In the genomic region with DNA sequence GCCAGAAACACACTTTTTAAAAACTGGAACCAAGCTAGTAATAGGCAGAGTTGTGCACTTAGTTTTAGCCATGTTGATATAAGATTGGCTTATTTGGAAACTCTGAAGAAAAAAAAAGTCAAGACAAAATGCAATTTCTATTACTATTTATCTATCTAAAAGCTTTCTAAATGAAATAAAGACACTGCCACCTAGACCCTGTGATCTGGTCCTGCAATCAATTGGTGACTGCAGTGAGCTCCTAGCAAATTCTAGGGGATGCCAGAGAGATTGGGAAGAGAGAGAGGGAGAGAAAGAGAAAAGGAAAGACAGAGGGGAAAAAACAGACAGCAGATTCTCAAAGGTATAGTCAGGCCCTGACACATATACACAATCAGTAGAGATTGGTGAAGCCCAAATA, we compare ENCODE assay signal across 26 cellular contexts. TPM values are rescaled to one million over a fixed set of nuclear protein-coding genes. Genes with fewer than 3 reads are reported as not detected.
"Had no signal": no experiment of that assay in that cellular context is flagged by ENCODE, and none has a peak within 500 bp of the region (broad histone marks: within the 10 kb centered on the region; RNA-seq: fewer than 3 reads in every experiment).

No MANE protein-coding gene starts in this region.

- H3K27ac ChIP-seq: neutrophil, pancreas, stomach, thyroid gland had no signal

- ATAC-seq: effector memory CD8-positive, alpha-beta T cell; left colon; left ventricle myocardium superior; natural killer cell; pancreas; sciatic nerve had no signal

- H3K4me3 ChIP-seq: lung, pancreas, smooth muscle cell, stomach, thyroid gland had no signal

- H3K27me3 ChIP-seq: neutrophil, pancreas, stomach, thyroid gland had no signal

- H3K27ac Mint-ChIP-seq: effector memory CD8-positive, alpha-beta T cell; immature natural killer cell; memory B cell; natural killer cell; type B pancreatic cell had no signal

- H3K36me3 ChIP-seq: neutrophil, pancreas, stomach, thyroid gland had no signal

- DNase-seq: cortex of kidney; effector memory CD8-positive, alpha-beta T cell; hypothalamus; immature natural killer cell; islet precursor cell; kidney glomerular epithelial cell; left colon; left ventricle myocardium superior; natural killer cell; pancreas; stimulated activated CD4-positive, alpha-beta T cell treated with anti-CD3 and anti-CD28 coated beads, Interleukin-12 subunit alpha, Interleukin-12 subunit beta, amount 100 ng/mL, for 4 hours; stimulated activated CD4-positive, alpha-beta T cell treated with anti-CD3 and anti-CD28 coated beads, Interleukin-1b, Interleukin-23, amount 100 ng/mL, for 48 hours; stimulated activated CD4-positive, alpha-beta T cell treated with anti-CD3 and anti-CD28 coated beads, Interleukin-4, amount 100 ng/mL, for 1 hour; stimulated activated CD8-positive, alpha-beta memory T cell treated with anti-CD3 and anti-CD28 coated beads, Interleukin-4, amount 100 ng/mL, for 48 hours; stimulated activated naive CD4-positive, alpha-beta T cell treated with Interleukin-2 at 50 U/mL for 16 hours; stomach; thyroid gland had no signal

- H3K4me1 Mint-ChIP-seq: immature natural killer cell, memory B cell, natural killer cell had no signal

- H3K4me1 ChIP-seq: pancreas, stomach, thyroid gland had no signal

- H3K4me2 ChIP-seq: smooth muscle cell had no signal

- FAIRE-seq: frontal cortex, pancreas had no signal

- H3K27me3 Mint-ChIP-seq: effector memory CD8-positive, alpha-beta T cell; type B pancreatic cell had no signal

- H3K9me3 ChIP-seq: neutrophil, pancreas, stomach, thyroid gland had no signal

- H3K36me3 Mint-ChIP-seq: immature natural killer cell, memory B cell, natural killer cell had no signal

- H3K4me3 Mint-ChIP-seq: effector memory CD8-positive, alpha-beta T cell; immature natural killer cell; memory B cell; natural killer cell; type B pancreatic cell had no signal

- H3K9me3 Mint-ChIP-seq: immature natural killer cell, memory B cell, natural killer cell, type B pancreatic cell had no signal

RNA-seq across cellular contexts. Expression of gene SORCS1, which starts 25.3 kb away (rescaled TPM):
- total RNA-seq: dermis microvascular lymphatic vessel endothelial cell, fibroblast of villous mesenchyme, natural killer cell had no signal
- polyA plus RNA-seq: immature natural killer cell, smooth muscle cell had no signal
